16 cellular contexts compared by ENCODE assay signal in genomic region chr16:11318817-11319216, GRCh38. TPM values are rescaled to one million over a fixed set of nuclear protein-coding genes. Genes with fewer than 3 reads are reported as not detected.
DNase-seq lines count a peak whose midpoint lies in the region; ATAC-seq and TF ChIP-seq lines count a peak whose summit lies in the region.
"Had no signal": no experiment of that assay in that cellular context is flagged by ENCODE, and none has a peak within 500 bp of the region (broad histone marks: within the 10 kb centered on the region; RNA-seq: fewer than 3 reads in every experiment).

No MANE protein-coding gene starts in this region.

- no peak overlapping the region for H3K4me3 Mint-ChIP-seq in activated naive CD4-positive, alpha-beta T cell treated with anti-CD3 and anti-CD28 coated beads, Interleukin-2, amount 50 U/mL, for 24 hours
- H3K4me3 Mint-ChIP-seq in activated T-helper 17 cell treated with anti-CD3 and anti-CD28 coated beads, Interleukin-2, amount 50 U/mL, for 72 hours, result no peak overlapping the region
- no peak overlapping the region for H3K4me3 Mint-ChIP-seq in mesothelial cell of epicardium
- no peak overlapping the region for H3K4me3 Mint-ChIP-seq in stimulated activated naive CD8-positive, alpha-beta T cell treated with anti-CD3 and anti-CD28 coated beads, Interleukin-15, amount 100 ng/mL, for 72 hours
- H3K4me3 Mint-ChIP-seq: CD14-positive monocyte had no signal

- H3K36me3 Mint-ChIP-seq in activated naive CD4-positive, alpha-beta T cell treated with anti-CD3 and anti-CD28 coated beads, Interleukin-2, amount 50 U/mL, for 24 hours, result no peaks in the 10 kb centered on the region
- no peaks in the 10 kb centered on the region for H3K36me3 Mint-ChIP-seq in activated naive CD4-positive, alpha-beta T cell treated with anti-CD3 and anti-CD28 coated beads, Interleukin-2, amount 50 U/mL, for 72 hours
- no peaks in the 10 kb centered on the region for H3K36me3 Mint-ChIP-seq in activated T-helper 17 cell treated with anti-CD3 and anti-CD28 coated beads, Interleukin-2, amount 50 U/mL, for 72 hours (ENCODE audit: low read depth)
- peaks cover 6% of the 10 kb centered on the region for H3K36me3 Mint-ChIP-seq in mesothelial cell of epicardium

- H3K27ac Mint-ChIP-seq in activated naive CD4-positive, alpha-beta T cell treated with anti-CD3 and anti-CD28 coated beads, Interleukin-2, amount 50 U/mL, for 24 hours, result peak overlapping the region; percentile 8
- H3K27ac Mint-ChIP-seq in activated naive CD4-positive, alpha-beta T cell treated with anti-CD3 and anti-CD28 coated beads, Interleukin-2, amount 50 U/mL, for 72 hours, result peak overlapping the region in 1 of 2 donors; percentile 12
- H3K27ac Mint-ChIP-seq in activated T-helper 17 cell treated with anti-CD3 and anti-CD28 coated beads, Interleukin-2, amount 50 U/mL, for 72 hours, result peak overlapping the region; percentile 1
- H3K27ac Mint-ChIP-seq in mesothelial cell of epicardium, result peak overlapping the region; percentile 65
- H3K27ac Mint-ChIP-seq in stimulated activated naive CD8-positive, alpha-beta T cell treated with anti-CD3 and anti-CD28 coated beads, Interleukin-15, amount 100 ng/mL, for 72 hours, result peak overlapping the region; percentile 2 to 61

- no peak for TF ChIP-seq CTCF in mesothelial cell of epicardium (IDR thresholded peaks at IDR 0.05; ENCODE audit: unreplicated experiment)

- no peak for ATAC-seq in activated naive CD4-positive, alpha-beta T cell treated with anti-CD3 and anti-CD28 coated beads, Interleukin-2, amount 50 U/mL, for 72 hours
- no peak for ATAC-seq in activated T-helper 17 cell treated with anti-CD3 and anti-CD28 coated beads, Interleukin-2, amount 50 U/mL, for 72 hours (replicated peaks)
- no peak for ATAC-seq in stimulated activated naive CD8-positive, alpha-beta T cell treated with anti-CD3 and anti-CD28 coated beads, Interleukin-15, amount 100 ng/mL, for 72 hours
- no peak for ATAC-seq in GM18519 (IDR thresholded peaks at IDR 0.05; ENCODE audit: low FRiP score, unreplicated experiment)

- H3K9me3 Mint-ChIP-seq in activated naive CD4-positive, alpha-beta T cell treated with anti-CD3 and anti-CD28 coated beads, Interleukin-2, amount 50 U/mL, for 24 hours, result no peaks in the 10 kb centered on the region
- H3K9me3 Mint-ChIP-seq in activated naive CD4-positive, alpha-beta T cell treated with anti-CD3 and anti-CD28 coated beads, Interleukin-2, amount 50 U/mL, for 72 hours, result no peaks in the 10 kb centered on the region
- H3K9me3 Mint-ChIP-seq in activated T-helper 17 cell treated with anti-CD3 and anti-CD28 coated beads, Interleukin-2, amount 50 U/mL, for 72 hours, result no peaks in the 10 kb centered on the region
- peaks cover 5% of the 10 kb centered on the region for H3K9me3 Mint-ChIP-seq in mesothelial cell of epicardium
- no peaks in the 10 kb centered on the region for H3K9me3 Mint-ChIP-seq in stimulated activated naive CD8-positive, alpha-beta T cell treated with anti-CD3 and anti-CD28 coated beads, Interleukin-15, amount 100 ng/mL, for 72 hours

- H3K4me1 Mint-ChIP-seq in activated naive CD4-positive, alpha-beta T cell treated with anti-CD3 and anti-CD28 coated beads, Interleukin-2, amount 50 U/mL, for 24 hours, result peaks cover 2% of the 10 kb centered on the region
- peaks cover 5% of the 10 kb centered on the region for H3K4me1 Mint-ChIP-seq in activated T-helper 17 cell treated with anti-CD3 and anti-CD28 coated beads, Interleukin-2, amount 50 U/mL, for 72 hours
- peaks cover 33% of the 10 kb centered on the region for H3K4me1 Mint-ChIP-seq in mesothelial cell of epicardium
- H3K4me1 Mint-ChIP-seq in stimulated activated naive CD8-positive, alpha-beta T cell treated with anti-CD3 and anti-CD28 coated beads, Interleukin-15, amount 100 ng/mL, for 72 hours, result peaks cover 23% of the 10 kb centered on the region

- no peak for DNase-seq in activated naive CD4-positive, alpha-beta T cell treated with anti-CD3 and anti-CD28 coated beads, Interleukin-2, amount 50 U/mL, for 72 hours (ENCODE audit: low spot score in 2 of 2)
- DNase-seq in mesothelial cell of epicardium (ENCODE audit: low spot score in 2 of 2, unreplicated experiment in 2 of 2) (no peak), activated T-cell treated with anti-CD3 and anti-CD28 coated beads for 4 hours (no peak), H4 (ENCODE audit: low spot score) (no peak)
- DNase-seq in stimulated activated naive CD8-positive, alpha-beta T cell treated with anti-CD3 and anti-CD28 coated beads, Interleukin-15, amount 100 ng/mL, for 72 hours, result no peak
- DNase-seq: 8988T, DMS79 treated with DMSO at 0.1 percent for 48 hours, KG1, MV-4-11, NCI-H187, NCI-H524 treated with DMSO at 0.1 percent for 48 hours had no signal

- H3K27me3 Mint-ChIP-seq in activated naive CD4-positive, alpha-beta T cell treated with anti-CD3 and anti-CD28 coated beads, Interleukin-2, amount 50 U/mL, for 24 hours, result no peaks in the 10 kb centered on the region
- H3K27me3 Mint-ChIP-seq in activated T-helper 17 cell treated with anti-CD3 and anti-CD28 coated beads, Interleukin-2, amount 50 U/mL, for 72 hours, result no peaks in the 10 kb centered on the region
- no peaks in the 10 kb centered on the region for H3K27me3 Mint-ChIP-seq in mesothelial cell of epicardium (ENCODE audit: low read depth)
- no peaks in the 10 kb centered on the region for H3K27me3 Mint-ChIP-seq in stimulated activated naive CD8-positive, alpha-beta T cell treated with anti-CD3 and anti-CD28 coated beads, Interleukin-15, amount 100 ng/mL, for 72 hours

RNA-seq across cellular contexts. Expression of gene RMI2, which starts 26.4 kb away (rescaled TPM):
- total RNA-seq in activated naive CD4-positive, alpha-beta T cell treated with anti-CD3 and anti-CD28 coated beads, Interleukin-2, amount 50 U/mL, for 72 hours, result 10 to 100 TPM; 40.4 to 78.1 TPM
- total RNA-seq in activated T-helper 17 cell treated with anti-CD3 and anti-CD28 coated beads, Interleukin-2, amount 50 U/mL, for 72 hours, result 10 to 100 TPM; 31.6 to 34.3 TPM
- total RNA-seq in mesothelial cell of epicardium, result 18.6 to 22.4 TPM (median 19.1 TPM) in 3 replicates
- 19.9 and 21.8 TPM in 2 replicates for total RNA-seq in H4 (2014; rRNA removed; shearing (Covaris generic))

RNA-seq across cellular contexts. Expression of gene PRM1, which starts 37.7 kb away (rescaled TPM):
- total RNA-seq in activated naive CD4-positive, alpha-beta T cell treated with anti-CD3 and anti-CD28 coated beads, Interleukin-2, amount 50 U/mL, for 72 hours, result not detected
- total RNA-seq in activated T-helper 17 cell treated with anti-CD3 and anti-CD28 coated beads, Interleukin-2, amount 50 U/mL, for 72 hours, result not detected
- not detected in 3 replicates for total RNA-seq in mesothelial cell of epicardium
- total RNA-seq in H4 (2014; rRNA removed; shearing (Covaris generic)), result not detected in 2 replicates
- total RNA-seq: PC-9 had no signal

RNA-seq across cellular contexts. Expression of gene PRM2, which starts 42.5 kb away (rescaled TPM):
- not detected for total RNA-seq in activated naive CD4-positive, alpha-beta T cell treated with anti-CD3 and anti-CD28 coated beads, Interleukin-2, amount 50 U/mL, for 72 hours
- total RNA-seq in activated T-helper 17 cell treated with anti-CD3 and anti-CD28 coated beads, Interleukin-2, amount 50 U/mL, for 72 hours, result not detected
- total RNA-seq in mesothelial cell of epicardium, result not detected in 3 replicates
- total RNA-seq in H4 (2014; rRNA removed; shearing (Covaris generic)), result not detected in 2 replicates
- total RNA-seq: PC-9 had no signal

RNA-seq across cellular contexts. Expression of gene PRM3, which starts 45.4 kb away (rescaled TPM):
- total RNA-seq in activated naive CD4-positive, alpha-beta T cell treated with anti-CD3 and anti-CD28 coated beads, Interleukin-2, amount 50 U/mL, for 72 hours, result not detected
- total RNA-seq in activated T-helper 17 cell treated with anti-CD3 and anti-CD28 coated beads, Interleukin-2, amount 50 U/mL, for 72 hours, result not detected
- total RNA-seq in mesothelial cell of epicardium, result not detected in 3 replicates
- total RNA-seq in H4 (2014; rRNA removed; shearing (Covaris generic)), result not detected in 2 replicates
- total RNA-seq: PC-9 had no signal

RNA-seq across cellular contexts. Expression of gene TNP2, which starts 49.7 kb away (rescaled TPM):
- total RNA-seq in activated naive CD4-positive, alpha-beta T cell treated with anti-CD3 and anti-CD28 coated beads, Interleukin-2, amount 50 U/mL, for 72 hours, result not detected
- total RNA-seq in activated T-helper 17 cell treated with anti-CD3 and anti-CD28 coated beads, Interleukin-2, amount 50 U/mL, for 72 hours, result not detected
- not detected in 3 replicates for total RNA-seq in mesothelial cell of epicardium
- not detected in 2 replicates for total RNA-seq in H4 (2014; rRNA removed; shearing (Covaris generic))
- total RNA-seq: PC-9 had no signal
